Comparison of ENCODE assay signal across 24 cellular contexts in the genomic region with DNA sequence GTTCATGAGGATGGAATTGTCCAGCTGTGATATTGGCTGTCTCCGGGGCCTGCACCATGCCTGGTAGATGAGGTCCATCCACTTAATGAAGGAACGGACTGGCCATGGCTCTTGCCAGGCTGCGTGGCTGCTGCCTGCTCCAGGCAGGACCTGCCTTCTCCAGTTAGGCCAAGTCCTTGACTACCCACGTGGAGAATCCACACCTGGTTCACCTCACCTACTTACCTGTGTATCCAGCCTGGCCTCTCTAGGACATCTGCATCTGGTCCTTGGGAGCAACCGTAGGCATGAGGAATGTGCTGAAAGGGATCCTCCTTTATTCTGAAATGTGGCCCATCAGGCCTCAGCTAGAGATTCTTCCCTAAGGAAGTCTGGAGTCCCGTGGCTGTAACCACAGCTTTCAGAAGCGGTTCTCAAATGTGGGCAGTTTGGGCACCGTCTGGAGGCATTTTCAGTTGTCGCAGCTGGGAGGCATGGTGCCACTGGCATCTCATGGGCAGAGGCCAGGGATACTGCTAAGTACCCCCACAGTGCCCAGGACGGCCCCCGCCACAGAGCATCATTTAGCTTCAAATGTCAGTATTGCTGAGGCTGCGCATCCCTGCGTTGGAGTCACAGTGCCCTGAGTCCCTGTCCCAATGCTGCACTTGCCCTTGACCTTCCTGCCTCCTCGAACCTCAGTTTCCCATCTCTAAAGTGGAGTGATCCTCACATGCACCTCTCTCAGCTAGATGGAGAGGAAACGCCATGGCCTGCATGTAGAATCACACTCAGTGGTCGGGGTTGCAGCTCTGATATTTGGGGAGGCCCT.
A peak's percentile ranks its signal among the peaks of the same experiment; 100 is the strongest.
DNase-seq lines count a peak whose midpoint lies in the region; ATAC-seq, FAIRE-seq and TF ChIP-seq lines count a peak whose summit lies in the region.
"Had no signal": no experiment of that assay in that cellular context is flagged by ENCODE, and none has a peak within 500 bp of the region (broad histone marks: within the 10 kb centered on the region; RNA-seq: fewer than 3 reads in every experiment).

No MANE protein-coding gene starts in this region.

- H2BK12ac ChIP-seq in trophoblast cell (ENCODE audit: low read length): no peak overlapping the region

- H3K23ac ChIP-seq in trophoblast cell (ENCODE audit: low read length): no peak overlapping the region

- no peak overlapping the region for H2BK5ac ChIP-seq in trophoblast cell (ENCODE audit: low read depth, low read length, poor library complexity)

- TF ChIP-seq EP300 in esophagus muscularis mucosa (IDR thresholded peaks at IDR 0.05) (no peak), sigmoid colon (IDR thresholded peaks at IDR 0.05) (no peak)

- TF ChIP-seq POLR2A in esophagus muscularis mucosa (IDR thresholded peaks at IDR 0.05; ENCODE audit: low read depth) (no peak), sigmoid colon (IDR thresholded peaks at IDR 0.05) (no peak)

- intact Hi-C loops in esophagus muscularis mucosa (cut with DNase I) (no loop called here), sigmoid colon (cut with DNase I) (no loop called here), left cardiac atrium (cut with DNase I) (no loop called here), PC-9 (cut with micrococcal nuclease; ENCODE audit: unreplicated experiment) (no loop called here)

- H3K79me1 ChIP-seq in trophoblast cell (ENCODE audit: low read length): no peaks in the 10 kb centered on the region

- no TSS peak for BruUV-seq in PC-9 (replicated peaks; lab: Mats Ljungman, UMichigan)

- ATAC-seq in left cardiac atrium: no peak

- peak; percentile 33 for FAIRE-seq in HTR-8/SVneo (lab: Jason Lieb, UNC)
- FAIRE-seq: A204.1, G401.6 had no signal

- no peak overlapping the region for H3K14ac ChIP-seq in trophoblast cell (ENCODE audit: low read length)

- no peak overlapping the region for H2BK120ac ChIP-seq in trophoblast cell (ENCODE audit: insufficient read depth, low read length, poor library complexity)

- no peak overlapping the region for H4K8ac ChIP-seq in trophoblast cell (ENCODE audit: low read depth, low read length)

- H3K9me3 ChIP-seq in BLaER1: no peaks in the 10 kb centered on the region
- H3K9me3 ChIP-seq in esophagus muscularis mucosa: no peaks in the 10 kb centered on the region
- H3K9me3 ChIP-seq in trophoblast cell (ENCODE audit: insufficient read depth, low read depth, low read length): peaks cover 75% of the 10 kb centered on the region
- H3K9me3 ChIP-seq in sigmoid colon: no peaks in the 10 kb centered on the region
- no peaks in the 10 kb centered on the region for H3K9me3 ChIP-seq in PC-9 (ENCODE audit: insufficient read depth, low read depth)
- H3K9me3 ChIP-seq: SJSA1 had no signal

- POLR2A ChIA-PET in PC-9 (lab: Charles Lee; ENCODE audit: unreplicated experiment): no interaction called here

- DNase-seq in HTR-8/SVneo (ENCODE audit: insufficient read length, low spot score) (no peak), esophagus muscularis mucosa (ENCODE audit: extremely low spot score) (peak; percentile 89), trophoblast cell (no peak), sigmoid colon (no peak), left cardiac atrium (no peak), NCI-H2196 (lab: John Stamatoyannopoulos, UW; ENCODE audit: unreplicated experiment) (no peak), PC-9 (no peak)
- DNase-seq: CD4-positive, alpha-beta memory T cell; COR-L47; GM23248; H7; KBM-7; MV-4-11; NCI-H1105 treated with DMSO at 0.1 percent for 48 hours; NCI-H146; NCI-H1930; NCI-H2107; NCI-H524 treated with DMSO at 0.1 percent for 48 hours; NCI-H774; Right ventricle myocardium superior had no signal

- H3K27me3 ChIP-seq in BLaER1 (no peaks in the 10 kb centered on the region), esophagus muscularis mucosa (peaks cover 0 to 54% (median 0%) of the 10 kb centered on the region in 4 donors), trophoblast cell (ENCODE audit: insufficient read depth, low read length) (no peaks in the 10 kb centered on the region), sigmoid colon (peaks cover 0 to 14% (median 13%) of the 10 kb centered on the region in 3 donors), PC-9 (ENCODE audit: insufficient read depth, low read depth) (peaks cover 95% of the 10 kb centered on the region)
- H3K27me3 ChIP-seq: SJSA1 had no signal

- no peaks in the 10 kb centered on the region for H3K79me2 ChIP-seq in trophoblast cell (ENCODE audit: control insufficient read depth, insufficient read depth, low read length, poor library complexity)
- H3K79me2 ChIP-seq in PC-9 (ENCODE audit: low read depth): no peaks in the 10 kb centered on the region

- H3K4me3 ChIP-seq in BLaER1: no peak overlapping the region
- H3K4me3 ChIP-seq in esophagus muscularis mucosa: no peak overlapping the region
- peak overlapping the region; percentile 16 for H3K4me3 ChIP-seq in trophoblast cell (ENCODE audit: low read depth, low read length)
- no peak overlapping the region for H3K4me3 ChIP-seq in sigmoid colon
- H3K4me3 ChIP-seq in PC-9: no peak overlapping the region
- H3K4me3 ChIP-seq: GM23248, SJSA1 had no signal

- H3K9ac ChIP-seq in BLaER1 (no peak overlapping the region), trophoblast cell (ENCODE audit: low read length) (no peak overlapping the region)
- H3K9ac ChIP-seq: GM23248 had no signal

- H3K4ac ChIP-seq in trophoblast cell (ENCODE audit: low read depth, low read length): no peak overlapping the region

- no peaks in the 10 kb centered on the region for H3K9me2 ChIP-seq in PC-9 (ENCODE audit: insufficient read depth)

- CTCF ChIA-PET in PC-9 (lab: Charles Lee): no interaction called here

- no peak overlapping the region for H2AK5ac ChIP-seq in trophoblast cell (ENCODE audit: low read length)

- H4K91ac ChIP-seq in trophoblast cell (ENCODE audit: low read depth, low read length): no peak overlapping the region

- TF ChIP-seq CTCF in esophagus muscularis mucosa (IDR thresholded peaks at IDR 0.05) (no peak), sigmoid colon (IDR thresholded peaks at IDR 0.05) (no peak), PC-9 (conservative IDR thresholded peaks at IDR 0.05) (no peak)

- H3K4me2 ChIP-seq in BLaER1 (peak overlapping the region; percentile 65), trophoblast cell (ENCODE audit: low read length) (no peak overlapping the region), PC-9 (no peak overlapping the region)

- no peak overlapping the region for H4K12ac ChIP-seq in trophoblast cell (ENCODE audit: low read depth, low read length)

- no peak overlapping the region for H3K18ac ChIP-seq in trophoblast cell (ENCODE audit: low read length)

- H3K4me1 ChIP-seq in BLaER1: peaks cover 98% of the 10 kb centered on the region
- peaks cover 0 to 8% (median 0%) of the 10 kb centered on the region in 4 donors for H3K4me1 ChIP-seq in esophagus muscularis mucosa
- no peaks in the 10 kb centered on the region for H3K4me1 ChIP-seq in trophoblast cell (ENCODE audit: control insufficient read depth in 1 of 2, insufficient read depth in 2 of 2, low read length in 2 of 2)
- no peaks in the 10 kb centered on the region for H3K4me1 ChIP-seq in sigmoid colon
- no peaks in the 10 kb centered on the region for H3K4me1 ChIP-seq in PC-9 (replicated peaks; ENCODE audit: insufficient read depth)
- H3K4me1 ChIP-seq: SJSA1 had no signal

- H3K36me3 ChIP-seq in BLaER1 (peaks cover 91% of the 10 kb centered on the region), esophagus muscularis mucosa (no peaks in the 10 kb centered on the region), trophoblast cell (ENCODE audit: control insufficient read depth in 1 of 2, insufficient read depth in 2 of 2, low read length in 2 of 2) (no peaks in the 10 kb centered on the region), sigmoid colon (no peaks in the 10 kb centered on the region), PC-9 (ENCODE audit: low read depth) (no peaks in the 10 kb centered on the region)
- H3K36me3 ChIP-seq: SJSA1 had no signal

- WGBS in esophagus muscularis mucosa: 85% methylated on average over 9 of the region's 16 CpGs
- WGBS in trophoblast cell (ENCODE audit: extremely low coverage, insufficient coverage, insufficient read length): no CpG with 5 or more reads among the region's 16 CpGs
- WGBS in sigmoid colon, 2 donors: 84% methylated on average over 16 of the region's 16 CpGs

- H3K27ac ChIP-seq in BLaER1: no peak overlapping the region
- H3K27ac ChIP-seq in esophagus muscularis mucosa (replicated peaks in 1 of 4): no peak overlapping the region
- H3K27ac ChIP-seq in trophoblast cell (ENCODE audit: low read depth, low read length): no peak overlapping the region
- no peak overlapping the region for H3K27ac ChIP-seq in sigmoid colon
- no peak overlapping the region for H3K27ac ChIP-seq in PC-9
- H3K27ac ChIP-seq: GM23248, SJSA1 had no signal

- no peaks in the 10 kb centered on the region for H3F3A ChIP-seq in PC-9 (ENCODE audit: insufficient read depth, low read depth)

- H2AFZ ChIP-seq in trophoblast cell (ENCODE audit: insufficient read depth, low read length, poor library complexity) (no peak overlapping the region), PC-9 (no peak overlapping the region)
- H2AFZ ChIP-seq: GM23248 had no signal

- H4K20me1 ChIP-seq in BLaER1 (peaks cover 100% of the 10 kb centered on the region), PC-9 (ENCODE audit: insufficient read depth) (0 out of 2 replicates have a peak, but pooled peaks cover 3% of the 10 kb centered on the region)
